1 cellular context compared by ENCODE assay signal in the genomic region with DNA sequence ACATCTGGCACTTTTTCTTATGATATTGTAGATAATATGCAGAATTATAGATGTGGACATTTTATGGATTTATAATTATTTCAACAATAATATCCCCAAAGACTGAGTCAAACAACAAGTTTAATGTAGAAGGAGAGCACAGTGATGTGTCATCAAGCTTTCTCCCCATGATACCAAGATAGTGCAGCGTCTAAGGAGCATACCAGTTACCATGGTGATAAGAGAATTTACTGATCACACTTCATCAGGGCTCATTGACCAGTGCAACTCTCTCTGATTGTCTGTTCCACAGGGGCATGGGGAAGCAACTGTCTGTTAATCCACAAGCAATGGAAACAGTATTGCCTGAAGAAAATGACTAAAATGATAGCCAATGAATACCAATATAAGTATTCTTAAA.
TF ChIP-seq lines count a peak whose summit lies in the region.

No MANE protein-coding gene starts in this region.

TF ChIP-seq in IMR-90, 13 proteins besides CTCF, POLR2A, EP300 and RAD21 (continued from another document):
- TF ChIP-seq ELK1 (IDR thresholded peaks at IDR 0.05; ENCODE audit: borderline replicate concordance, low read depth, low read length): no peak
- TF ChIP-seq FOS (IDR thresholded peaks at IDR 0.05; ENCODE audit: low read depth, low read length): no peak
- TF ChIP-seq NFE2L2 (IDR thresholded peaks at IDR 0.05; ENCODE audit: low read depth, low read length): no peak
- no peak for TF ChIP-seq MAZ (IDR thresholded peaks at IDR 0.05; ENCODE audit: borderline replicate concordance, low read depth, low read length)
- no peak for TF ChIP-seq BHLHE40 (IDR thresholded peaks at IDR 0.05; ENCODE audit: low read depth, low read length)
- no peak for TF ChIP-seq RFX5 (IDR thresholded peaks at IDR 0.05; ENCODE audit: low read depth, low read length)
- no peak for TF ChIP-seq CEBPB (IDR thresholded peaks at IDR 0.05; ENCODE audit: low read depth, low read length)
- TF ChIP-seq MAFK (IDR thresholded peaks at IDR 0.05; ENCODE audit: low read depth, low read length): no peak
- TF ChIP-seq, protein P1, sequence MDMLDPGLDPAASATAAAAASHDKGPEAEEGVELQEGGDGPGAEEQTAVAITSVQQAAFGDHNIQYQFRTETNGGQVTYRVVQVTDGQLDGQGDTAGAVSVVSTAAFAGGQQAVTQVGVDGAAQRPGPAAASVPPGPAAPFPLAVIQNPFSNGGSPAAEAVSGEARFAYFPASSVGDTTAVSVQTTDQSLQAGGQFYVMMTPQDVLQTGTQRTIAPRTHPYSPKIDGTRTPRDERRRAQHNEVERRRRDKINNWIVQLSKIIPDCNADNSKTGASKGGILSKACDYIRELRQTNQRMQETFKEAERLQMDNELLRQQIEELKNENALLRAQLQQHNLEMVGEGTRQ (IDR thresholded peaks at IDR 0.05; ENCODE audit: low read depth, low read length): no peak
